In genomic region chr1:52005548-52005947, GRCh38 we compare ENCODE assay signal across 1 cellular context.
TF ChIP-seq lines count a peak whose summit lies in the region.
"Not testable (repeated sequence)": the region's sequence is repeated elsewhere in the genome, so short reads cannot be mapped to it uniquely, and the experiment has no call there.

No MANE protein-coding gene starts in this region.

TF ChIP-seq in HepG2, 621 proteins besides CTCF, POLR2A, EP300 and RAD21:
- not testable (repeated sequence) for TF ChIP-seq SOX13 (IDR thresholded peaks at IDR 0.05)
- TF ChIP-seq SOX13 (CRISPR knock-in tag; conservative IDR thresholded peaks at IDR 0.05 in 1 of 2, IDR thresholded peaks at IDR 0.05 in 1 of 2) (0 out of 4 replicates have a peak, but pooled peaks of 1 of the 2 experiments have one; percentile 42), HDAC1 (CRISPR knock-in tag; IDR thresholded peaks at IDR 0.05) (0 out of 2 replicates have a peak, but pooled peaks have one; percentile 16), SOX5 (CRISPR knock-in tag; IDR thresholded peaks at IDR 0.05; ENCODE audit: borderline replicate concordance) (peak; percentile 28; the same call in 1 of the 2 replicates), FOXO4 (CRISPR knock-in tag; conservative IDR thresholded peaks at IDR 0.05) (0 out of 2 replicates have a peak, but pooled peaks have one; percentile 14), TARDBP (CRISPR knock-in tag; IDR thresholded peaks at IDR 0.05) (0 out of 2 replicates have a peak, but pooled peaks have one; percentile 38)
